In genomic region chr2:137964066-137964858, GRCh38 we compare ENCODE assay signal across 1 cellular context.
TF ChIP-seq lines count a peak whose summit lies in the region.

Gene HNMT, plus strand, starts transcription at chr2:137964473. Its CDS starts 19 bp downstream, at chr2:137964492.

TF ChIP-seq in HepG2, 621 proteins besides CTCF, POLR2A, EP300 and RAD21 (continued from another document and continues in another):
- TF ChIP-seq KIAA2018 (CRISPR knock-in tag; IDR thresholded peaks at IDR 0.05; ENCODE audit: borderline replicate concordance): peak; percentile 78; the same call in 1 of the 2 replicates
- TF ChIP-seq ZNF280D (CRISPR knock-in tag; IDR thresholded peaks at IDR 0.05): peak; percentile 88; the same call in 1 of the 2 replicates
- TF ChIP-seq PHF21A (CRISPR knock-in tag; IDR thresholded peaks at IDR 0.05): peak; percentile 95
- peak; percentile 86; the same call in 1 of the 2 replicates for TF ChIP-seq MXD3 (CRISPR knock-in tag; IDR thresholded peaks at IDR 0.05)
- TF ChIP-seq E2F2 (CRISPR knock-in tag; IDR thresholded peaks at IDR 0.05; ENCODE audit: borderline replicate concordance): no peak
- peak; percentile 100 for TF ChIP-seq NCOR1 (IDR thresholded peaks at IDR 0.05; ENCODE audit: borderline replicate concordance, low read length)
- no peak for TF ChIP-seq ZNF660 (CRISPR knock-in tag; IDR thresholded peaks at IDR 0.05; ENCODE audit: borderline replicate concordance, low read depth)
- peak; percentile 92 for TF ChIP-seq ELF1 (CRISPR knock-in tag; IDR thresholded peaks at IDR 0.05)
- peak; percentile 89; the same call in 1 of the 2 replicates for TF ChIP-seq HOMEZ (CRISPR knock-in tag; IDR thresholded peaks at IDR 0.05; ENCODE audit: low read depth)
- 0 out of 2 replicates have a peak, but pooled peaks have one; percentile 20 for TF ChIP-seq ZNF780A (CRISPR knock-in tag; IDR thresholded peaks at IDR 0.05)
- TF ChIP-seq ZNF670 (CRISPR knock-in tag; IDR thresholded peaks at IDR 0.05; ENCODE audit: borderline replicate concordance): peak; percentile 93; the same call in 1 of the 2 replicates
- TF ChIP-seq TCF7L2 (IDR thresholded peaks at IDR 0.05; ENCODE audit: low read depth, low read length): no peak; the same call in 1 of the 2 replicates
- peak; percentile 68; the same call in 1 of the 2 replicates for TF ChIP-seq ZNF160 (CRISPR knock-in tag; IDR thresholded peaks at IDR 0.05)
- TF ChIP-seq SP140L (CRISPR knock-in tag; IDR thresholded peaks at IDR 0.05; ENCODE audit: borderline replicate concordance): peak; percentile 13; the same call in 1 of the 2 replicates
- TF ChIP-seq ZNF281 (CRISPR knock-in tag; IDR thresholded peaks at IDR 0.05; ENCODE audit: borderline replicate concordance): peak; percentile 93
- no peak for TF ChIP-seq RBFOX2 (IDR thresholded peaks at IDR 0.05; ENCODE audit: low read depth, low read length)
- TF ChIP-seq HDAC1 (CRISPR knock-in tag; IDR thresholded peaks at IDR 0.05): peak; percentile 83
- 0 out of 2 replicates have a peak, but pooled peaks have one; percentile 19 for TF ChIP-seq FUBP1 (CRISPR knock-in tag; IDR thresholded peaks at IDR 0.05; ENCODE audit: borderline replicate concordance)
- TF ChIP-seq ZNF564 (CRISPR knock-in tag; IDR thresholded peaks at IDR 0.05): peak; percentile 73
- peak; percentile 41; the same call in 1 of the 2 replicates for TF ChIP-seq ZNF580 (CRISPR knock-in tag; IDR thresholded peaks at IDR 0.05; ENCODE audit: borderline replicate concordance, low read depth)
- TF ChIP-seq NONO (IDR thresholded peaks at IDR 0.05): no peak
- peak; percentile 90 for TF ChIP-seq NONO (CRISPR knock-in tag; conservative IDR thresholded peaks at IDR 0.05)
- TF ChIP-seq ESRRA (CRISPR knock-in tag; IDR thresholded peaks at IDR 0.05; ENCODE audit: low read depth): peak; percentile 55
- peak; percentile 52; the same call in 1 of the 2 replicates for TF ChIP-seq ZC3H13 (CRISPR knock-in tag; IDR thresholded peaks at IDR 0.05)
- TF ChIP-seq ZNF296 (CRISPR knock-in tag; conservative IDR thresholded peaks at IDR 0.05): no peak
- TF ChIP-seq MED1 (CRISPR knock-in tag; IDR thresholded peaks at IDR 0.05): peak; percentile 99
- TF ChIP-seq ZBED4 (CRISPR knock-in tag; IDR thresholded peaks at IDR 0.05; ENCODE audit: borderline replicate concordance): peak; percentile 14
- peak; percentile 89 for TF ChIP-seq HMG20A (CRISPR knock-in tag; IDR thresholded peaks at IDR 0.05; ENCODE audit: borderline replicate concordance)
- 0 out of 2 replicates have a peak, but pooled peaks have one; percentile 57 for TF ChIP-seq ONECUT2 (CRISPR knock-in tag; IDR thresholded peaks at IDR 0.05)
- TF ChIP-seq CHD2 (IDR thresholded peaks at IDR 0.05; ENCODE audit: low read depth, low read length): peak; percentile 56; the same call in 1 of the 2 replicates
